ENCODE assay signal across 6 cellular contexts in the genomic region with DNA sequence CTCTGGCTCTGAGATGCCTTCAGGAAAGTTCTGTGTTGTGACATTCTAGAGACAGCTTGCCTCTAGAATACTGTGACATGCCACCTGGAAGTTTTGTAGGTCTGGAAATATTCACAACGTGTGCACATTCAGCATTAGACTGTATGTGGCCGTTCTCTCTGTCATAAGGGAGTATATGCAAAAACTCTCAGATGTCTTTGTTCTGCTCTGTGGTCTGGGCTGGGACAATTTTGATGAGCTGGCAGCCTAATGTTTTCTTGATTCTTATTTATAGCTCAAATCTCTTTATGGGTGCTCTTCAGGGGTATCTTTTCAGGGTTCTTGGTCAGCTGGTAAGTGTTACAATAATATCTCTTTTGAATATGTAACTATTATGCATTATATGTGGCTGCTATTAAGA.
"Had no signal": no experiment of that assay in that cellular context is flagged by ENCODE, and none has a peak within 500 bp of the region (broad histone marks: within the 10 kb centered on the region; RNA-seq: fewer than 3 reads in every experiment).

No MANE protein-coding gene starts in this region.

- FAIRE-seq: H54, HTR-8/SVneo had no signal

- DNase-seq: GOT3, H9, HCEC 1CT, KBM-7 had no signal
